Comparison of ENCODE assay signal across 1 cellular context in genomic region chr2:112520234-112520783, GRCh38.
TF ChIP-seq lines count a peak whose summit lies in the region.

No MANE protein-coding gene starts in this region.

TF ChIP-seq in GM23338, 12 proteins besides CTCF, POLR2A, EP300 and RAD21 (continued from another document):
- no peak for TF ChIP-seq ZNF462 (CRISPR knock-in tag; IDR thresholded peaks at IDR 0.05)
- no peak for TF ChIP-seq ETS1 (IDR thresholded peaks at IDR 0.05)
